In genomic region chr6:56154076-56154475, GRCh38 we compare ENCODE assay signal across 8 cellular contexts.
"Had no signal": no experiment of that assay in that cellular context is flagged by ENCODE, and none has a peak within 500 bp of the region (broad histone marks: within the 10 kb centered on the region; RNA-seq: fewer than 3 reads in every experiment).

No MANE protein-coding gene starts in this region.

- FAIRE-seq: G401.6, GM12878, GM12891, GM12892, GM18507, GM19239 had no signal

- ATAC-seq: GM12878 had no signal

- DNase-seq: GDM1, GF-D8 had no signal

- H3K4me3 ChIP-seq: GM12878 had no signal
